8 cellular contexts compared by ENCODE assay signal in the genomic region with DNA sequence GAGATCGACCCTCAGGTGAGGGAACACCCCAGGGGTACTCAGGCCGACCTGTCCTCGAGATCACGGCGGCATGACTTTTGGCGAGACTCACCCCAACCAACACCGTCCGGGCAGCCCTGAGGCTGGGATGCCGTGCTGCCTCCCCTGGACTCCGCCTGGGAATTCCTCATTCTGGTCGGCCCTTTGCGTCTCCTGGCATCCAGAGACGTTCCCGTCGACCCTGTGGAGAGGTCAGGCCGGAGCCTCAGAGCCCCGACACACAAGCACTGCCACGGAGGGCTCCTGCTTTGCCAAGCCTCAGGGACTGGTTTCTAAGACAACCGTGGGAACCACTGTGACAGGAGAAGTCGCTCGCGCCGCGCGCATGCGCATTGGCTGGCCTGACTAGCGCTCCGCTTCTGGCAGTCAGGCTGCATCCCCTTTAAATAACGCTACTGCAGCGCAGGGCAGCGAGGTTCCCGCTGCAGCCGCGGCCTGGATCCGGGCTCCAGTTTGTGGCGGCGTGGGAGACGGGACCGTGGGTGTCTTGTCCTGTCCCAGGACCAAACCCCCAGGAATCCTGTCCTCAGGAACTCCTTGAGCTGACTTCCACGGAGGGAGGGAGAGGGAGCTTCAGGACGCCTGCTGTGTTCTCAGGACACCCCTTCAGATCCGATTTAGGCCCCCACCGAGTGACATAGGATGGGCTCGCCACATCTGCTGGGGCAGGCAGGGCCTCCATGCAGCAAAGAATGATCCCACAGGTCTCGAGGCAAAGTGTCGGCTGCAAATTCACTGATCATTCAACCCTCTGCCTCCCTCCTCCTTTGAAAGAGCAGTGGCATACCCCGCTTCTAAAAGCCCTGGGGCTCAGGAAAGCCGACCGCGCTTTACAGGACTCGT.
DNase-seq lines count a peak whose midpoint lies in the region; ATAC-seq and TF ChIP-seq lines count a peak whose summit lies in the region.

No MANE protein-coding gene starts in this region.

- H3K4me3 ChIP-seq in lower lobe of right lung: peak overlapping the region; percentile 40

- intact Hi-C loops in activated CD4-positive, alpha-beta T cell treated with anti-CD3 and anti-CD28 coated beads, Interleukin-2, amount 10 ng/mL, durations not matched to agents 24 days and 14 days (cut with micrococcal nuclease): no loop called here
- intact Hi-C loops in lower lobe of right lung (cut with DNase I): no loop called here

- H3K9me3 ChIP-seq in lower lobe of right lung: no peaks in the 10 kb centered on the region

- peaks cover 69% of the 10 kb centered on the region for H3K27me3 Mint-ChIP-seq in activated CD4-positive, alpha-beta T cell treated with anti-CD3 and anti-CD28 coated beads, Interleukin-2, amount 10 ng/mL, durations not matched to agents 24 days and 14 days

- peak; percentile 72 to 78 for DNase-seq in NCI-H1930 (lab: John Stamatoyannopoulos, UW)
- peak; percentile 95 for DNase-seq in activated CD4-positive, alpha-beta T cell treated with anti-CD3 and anti-CD28 coated beads, Interleukin-2, amount 10 ng/mL, durations not matched to agents 24 days and 14 days
- DNase-seq in lower lobe of right lung: peak; percentile 82
- peak; percentile 61 to 66 (median 65) for DNase-seq in stimulated activated CD4-positive, alpha-beta T cell treated with anti-CD3 and anti-CD28 coated beads, TNF-alpha, amount 100 ng/mL, for 4 hours (ENCODE audit: low read depth in 3 of 3)
- DNase-seq in NCI-H2029 treated with DMSO at 0.1 percent for 48 hours (lab: John Stamatoyannopoulos, UW): no peak

- peaks cover 40% of the 10 kb centered on the region for H3K4me1 Mint-ChIP-seq in activated CD4-positive, alpha-beta T cell treated with anti-CD3 and anti-CD28 coated beads, Interleukin-2, amount 10 ng/mL, durations not matched to agents 24 days and 14 days

- H3K36me3 Mint-ChIP-seq in activated CD4-positive, alpha-beta T cell treated with anti-CD3 and anti-CD28 coated beads, Interleukin-2, amount 10 ng/mL, durations not matched to agents 24 days and 14 days (ENCODE audit: low read depth): peaks cover 1% of the 10 kb centered on the region

- peak; percentile 42 for ATAC-seq in GM19351 (IDR thresholded peaks at IDR 0.05; ENCODE audit: unreplicated experiment)
- peak; percentile 56 to 73 for ATAC-seq in lower lobe of right lung
- no peak for ATAC-seq in GM18861 (IDR thresholded peaks at IDR 0.05; ENCODE audit: unreplicated experiment)

- no peaks in the 10 kb centered on the region for H3K9me3 Mint-ChIP-seq in activated CD4-positive, alpha-beta T cell treated with anti-CD3 and anti-CD28 coated beads, Interleukin-2, amount 10 ng/mL, durations not matched to agents 24 days and 14 days

- H3K27ac ChIP-seq in cingulate gyrus (ENCODE audit: low read depth, low read length) (peak overlapping the region; percentile 19), lower lobe of right lung (no peak overlapping the region)

- peak overlapping the region; percentile 7 for H3K27ac Mint-ChIP-seq in activated CD4-positive, alpha-beta T cell treated with anti-CD3 and anti-CD28 coated beads, Interleukin-2, amount 10 ng/mL, durations not matched to agents 24 days and 14 days

- peaks cover 24% of the 10 kb centered on the region for H3K27me3 ChIP-seq in lower lobe of right lung (ENCODE audit: low read depth)

- no peaks in the 10 kb centered on the region for H3K36me3 ChIP-seq in lower lobe of right lung

- TF ChIP-seq CTCF in lower lobe of right lung (IDR thresholded peaks at IDR 0.05): no peak

- peak overlapping the region; percentile 61 for H3K4me3 Mint-ChIP-seq in activated CD4-positive, alpha-beta T cell treated with anti-CD3 and anti-CD28 coated beads, Interleukin-2, amount 10 ng/mL, durations not matched to agents 24 days and 14 days

- peaks cover 16% of the 10 kb centered on the region for H3K4me1 ChIP-seq in lower lobe of right lung
